ENCODE assay signal across 2 cellular contexts in the genomic region with DNA sequence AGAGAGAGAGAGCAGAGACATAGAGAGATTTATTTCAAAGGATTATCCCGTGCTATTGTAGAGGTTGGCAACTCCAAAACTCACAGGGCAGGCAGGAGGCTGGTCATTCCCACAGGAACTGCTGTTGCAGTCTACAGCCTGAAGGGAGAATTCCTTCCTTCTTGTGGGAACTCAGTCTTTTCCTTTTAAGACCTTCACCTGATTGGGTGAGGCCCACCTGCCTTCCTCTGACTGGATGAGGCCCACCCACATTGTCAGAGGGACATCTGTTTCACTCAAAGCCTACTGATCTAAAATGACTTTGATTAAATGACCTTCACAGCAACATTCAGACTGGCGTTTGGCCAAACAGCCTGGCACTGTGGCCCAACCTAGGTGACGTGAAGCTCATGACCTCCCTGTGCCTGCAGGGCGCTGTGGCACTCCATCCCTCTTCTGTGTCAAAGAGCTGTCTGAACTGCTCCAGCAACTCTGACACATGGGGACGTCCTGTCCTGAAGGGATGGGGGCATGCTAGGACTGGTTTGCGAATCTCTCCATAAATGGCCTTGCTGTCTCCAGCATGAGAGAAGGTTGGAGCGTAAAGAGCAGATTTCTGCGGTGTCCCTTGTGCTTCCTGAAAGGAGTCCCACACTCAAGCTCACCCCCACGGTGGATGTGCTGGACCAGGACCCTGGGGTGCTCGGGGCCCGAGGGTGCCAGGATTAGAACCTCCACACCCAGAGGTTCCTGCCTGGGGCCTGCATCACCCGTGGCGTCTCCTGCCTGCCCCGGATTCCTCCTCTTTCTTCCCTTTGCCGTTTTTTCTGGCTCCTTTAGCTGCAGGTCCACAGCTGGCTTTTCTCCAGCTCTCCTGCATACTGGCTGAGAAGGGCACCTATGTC.
TF ChIP-seq lines count a peak whose summit lies in the region.

No MANE protein-coding gene starts in this region.

TF ChIP-seq in WTC11, 78 proteins besides CTCF, POLR2A, EP300 and RAD21:
- peak; percentile 94 for TF ChIP-seq GTF2I (CRISPR knock-in tag; conservative IDR thresholded peaks at IDR 0.05)
- TF ChIP-seq, protein P1, sequence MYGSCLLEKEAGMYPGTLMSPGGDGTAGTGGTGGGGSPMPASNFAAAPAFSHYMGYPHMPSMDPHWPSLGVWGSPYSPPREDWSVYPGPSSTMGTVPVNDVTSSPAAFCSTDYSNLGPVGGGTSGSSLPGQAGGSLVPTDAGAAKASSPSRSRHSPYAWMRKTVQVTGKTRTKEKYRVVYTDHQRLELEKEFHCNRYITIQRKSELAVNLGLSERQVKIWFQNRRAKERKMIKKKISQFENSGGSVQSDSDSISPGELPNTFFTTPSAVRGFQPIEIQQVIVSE (CRISPR knock-in tag; IDR thresholded peaks at IDR 0.05; ENCODE audit: borderline replicate concordance): no peak

TF ChIP-seq in HepG2, 621 proteins besides CTCF, POLR2A, EP300 and RAD21:
- TF ChIP-seq ZNF788 (CRISPR knock-in tag; IDR thresholded peaks at IDR 0.05; ENCODE audit: borderline replicate concordance) (0 out of 2 replicates have a peak, but pooled peaks have one; percentile 31), TBX2 (CRISPR knock-in tag; IDR thresholded peaks at IDR 0.05; ENCODE audit: borderline replicate concordance) (0 out of 2 replicates have a peak, but pooled peaks have one; percentile 15), ZNF101 (CRISPR knock-in tag; IDR thresholded peaks at IDR 0.05; ENCODE audit: borderline replicate concordance, low read depth) (no peak), TARDBP (CRISPR knock-in tag; IDR thresholded peaks at IDR 0.05) (no peak), GATAD2A (CRISPR knock-in tag; IDR thresholded peaks at IDR 0.05) (0 out of 2 replicates have a peak, but pooled peaks have one; percentile 6)
- TF ChIP-seq, protein P2, sequence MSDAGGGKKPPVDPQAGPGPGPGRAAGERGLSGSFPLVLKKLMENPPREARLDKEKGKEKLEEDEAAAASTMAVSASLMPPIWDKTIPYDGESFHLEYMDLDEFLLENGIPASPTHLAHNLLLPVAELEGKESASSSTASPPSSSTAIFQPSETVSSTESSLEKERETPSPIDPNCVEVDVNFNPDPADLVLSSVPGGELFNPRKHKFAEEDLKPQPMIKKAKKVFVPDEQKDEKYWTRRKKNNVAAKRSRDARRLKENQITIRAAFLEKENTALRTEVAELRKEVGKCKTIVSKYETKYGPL (CRISPR knock-in tag; IDR thresholded peaks at IDR 0.05): no peak
- TF ChIP-seq, protein P3, sequence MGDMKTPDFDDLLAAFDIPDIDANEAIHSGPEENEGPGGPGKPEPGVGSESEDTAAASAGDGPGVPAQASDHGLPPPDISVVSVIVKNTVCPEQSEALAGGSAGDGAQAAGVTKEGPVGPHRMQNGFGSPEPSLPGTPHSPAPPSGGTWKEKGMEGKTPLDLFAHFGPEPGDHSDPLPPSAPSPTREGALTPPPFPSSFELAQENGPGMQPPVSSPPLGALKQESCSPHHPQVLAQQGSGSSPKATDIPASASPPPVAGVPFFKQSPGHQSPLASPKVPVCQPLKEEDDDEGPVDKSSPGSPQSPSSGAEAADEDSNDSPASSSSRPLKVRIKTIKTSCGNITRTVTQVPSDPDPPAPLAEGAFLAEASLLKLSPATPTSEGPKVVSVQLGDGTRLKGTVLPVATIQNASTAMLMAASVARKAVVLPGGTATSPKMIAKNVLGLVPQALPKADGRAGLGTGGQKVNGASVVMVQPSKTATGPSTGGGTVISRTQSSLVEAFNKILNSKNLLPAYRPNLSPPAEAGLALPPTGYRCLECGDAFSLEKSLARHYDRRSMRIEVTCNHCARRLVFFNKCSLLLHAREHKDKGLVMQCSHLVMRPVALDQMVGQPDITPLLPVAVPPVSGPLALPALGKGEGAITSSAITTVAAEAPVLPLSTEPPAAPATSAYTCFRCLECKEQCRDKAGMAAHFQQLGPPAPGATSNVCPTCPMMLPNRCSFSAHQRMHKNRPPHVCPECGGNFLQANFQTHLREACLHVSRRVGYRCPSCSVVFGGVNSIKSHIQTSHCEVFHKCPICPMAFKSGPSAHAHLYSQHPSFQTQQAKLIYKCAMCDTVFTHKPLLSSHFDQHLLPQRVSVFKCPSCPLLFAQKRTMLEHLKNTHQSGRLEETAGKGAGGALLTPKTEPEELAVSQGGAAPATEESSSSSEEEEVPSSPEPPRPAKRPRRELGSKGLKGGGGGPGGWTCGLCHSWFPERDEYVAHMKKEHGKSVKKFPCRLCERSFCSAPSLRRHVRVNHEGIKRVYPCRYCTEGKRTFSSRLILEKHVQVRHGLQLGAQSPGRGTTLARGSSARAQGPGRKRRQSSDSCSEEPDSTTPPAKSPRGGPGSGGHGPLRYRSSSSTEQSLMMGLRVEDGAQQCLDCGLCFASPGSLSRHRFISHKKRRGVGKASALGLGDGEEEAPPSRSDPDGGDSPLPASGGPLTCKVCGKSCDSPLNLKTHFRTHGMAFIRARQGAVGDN (CRISPR knock-in tag; IDR thresholded peaks at IDR 0.05): peak; percentile 29; the same call in 1 of the 2 replicates
- TF ChIP-seq, protein P4, sequence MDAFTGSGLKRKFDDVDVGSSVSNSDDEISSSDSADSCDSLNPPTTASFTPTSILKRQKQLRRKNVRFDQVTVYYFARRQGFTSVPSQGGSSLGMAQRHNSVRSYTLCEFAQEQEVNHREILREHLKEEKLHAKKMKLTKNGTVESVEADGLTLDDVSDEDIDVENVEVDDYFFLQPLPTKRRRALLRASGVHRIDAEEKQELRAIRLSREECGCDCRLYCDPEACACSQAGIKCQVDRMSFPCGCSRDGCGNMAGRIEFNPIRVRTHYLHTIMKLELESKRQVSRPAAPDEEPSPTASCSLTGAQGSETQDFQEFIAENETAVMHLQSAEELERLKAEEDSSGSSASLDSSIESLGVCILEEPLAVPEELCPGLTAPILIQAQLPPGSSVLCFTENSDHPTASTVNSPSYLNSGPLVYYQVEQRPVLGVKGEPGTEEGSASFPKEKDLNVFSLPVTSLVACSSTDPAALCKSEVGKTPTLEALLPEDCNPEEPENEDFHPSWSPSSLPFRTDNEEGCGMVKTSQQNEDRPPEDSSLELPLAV (CRISPR knock-in tag; conservative IDR thresholded peaks at IDR 0.05; ENCODE audit: low read depth): no peak
